In genomic region chr5:88808153-88808552, GRCh38 we compare ENCODE assay signal across 21 cellular contexts.
DNase-seq lines count a peak whose midpoint lies in the region; ATAC-seq, FAIRE-seq and TF ChIP-seq lines count a peak whose summit lies in the region.
"Had no signal": no experiment of that assay in that cellular context is flagged by ENCODE, and none has a peak within 500 bp of the region (broad histone marks: within the 10 kb centered on the region; RNA-seq: fewer than 3 reads in every experiment).

No MANE protein-coding gene starts in this region.

- no peak for TF ChIP-seq CTCF in left ventricle myocardium inferior (IDR thresholded peaks at IDR 0.05; ENCODE audit: borderline replicate concordance)

- intact Hi-C loops in left ventricle myocardium inferior (cut with micrococcal nuclease) = no loop called here

- H3K9me3 ChIP-seq in left ventricle myocardium inferior (replicated peaks) = no peaks in the 10 kb centered on the region
- H3K9me3 ChIP-seq: lower lobe of right lung, right atrium auricular region had no signal

- peak; percentile 48 for ATAC-seq in GM19467 (IDR thresholded peaks at IDR 0.05; ENCODE audit: unreplicated experiment)
- ATAC-seq in HG02885 (IDR thresholded peaks at IDR 0.05; ENCODE audit: poor library complexity, unreplicated experiment) = peak; percentile 81
- ATAC-seq in HG03469 (IDR thresholded peaks at IDR 0.05; ENCODE audit: unreplicated experiment) = peak; percentile 80
- ATAC-seq: lower lobe of right lung; stimulated activated naive B cell treated with anti-CD40 and anti-IgM and Interleukin-4, amounts not matched to agents 10 μg/mL and 1 μg/mL and 100 μg/mL, for 72 hours had no signal

- no peak overlapping the region for H3K4me3 ChIP-seq in left ventricle myocardium inferior
- H3K4me3 ChIP-seq: lower lobe of right lung, right atrium auricular region had no signal

- peaks cover 15% of the 10 kb centered on the region for H3K36me3 ChIP-seq in left ventricle myocardium inferior

- DNase-seq in GM18507 (ENCODE audit: extremely low spot score, insufficient read length, low read depth) (no peak), left ventricle myocardium inferior (no peak), retina (no peak), mucosa of gallbladder (ENCODE audit: low spot score) (no peak)
- DNase-seq in activated CD8-positive, alpha-beta memory T cell treated with anti-CD3 and anti-CD28 coated beads, Interleukin-2, amount 50 U/mL, for 48 hours = no peak
- DNase-seq: activated CD4-positive, alpha-beta T cell treated with anti-CD3 and anti-CD28 coated beads, Interleukin-2, amount 10 ng/mL, durations not matched to agents 7 days and 5 days; aorta; DMS153; lower lobe of right lung; NCI-H1092; NCI-H524; nephron progenitor cell; RPMI8226; stimulated activated CD4-positive, alpha-beta T cell treated with anti-CD3 and anti-CD28 coated beads, Interleukin-2, amount 100 ng/mL, for 48 hours; stimulated activated naive B cell treated with anti-CD40 and anti-IgM and Interleukin-4, amounts not matched to agents 10 μg/mL and 1 μg/mL and 100 μg/mL, for 72 hours; T-helper 9 cell had no signal

- no peaks in the 10 kb centered on the region for H3K27me3 ChIP-seq in left ventricle myocardium inferior (ENCODE audit: low read depth)
- H3K27me3 ChIP-seq: right atrium auricular region had no signal

- H3K27ac ChIP-seq in left ventricle myocardium inferior (replicated peaks) = no peak overlapping the region
- H3K27ac ChIP-seq: lower lobe of right lung, right atrium auricular region had no signal

- peak; percentile 74 for FAIRE-seq in GM18507 (lab: Jason Lieb, UNC)
- FAIRE-seq: H54 had no signal

- peaks cover 39% of the 10 kb centered on the region for H3K4me1 ChIP-seq in left ventricle myocardium inferior
